Comparison of ENCODE assay signal across 24 cellular contexts in genomic region chr12:111366075-111366474, GRCh38.
"Had no signal": no experiment of that assay in that cellular context is flagged by ENCODE, and none has a peak within 500 bp of the region (broad histone marks: within the 10 kb centered on the region; RNA-seq: fewer than 3 reads in every experiment).

No MANE protein-coding gene starts in this region.

- H3K36me3 Mint-ChIP-seq: activated naive CD4-positive, alpha-beta T cell treated with anti-CD3 and anti-CD28 coated beads, Interleukin-2, amount 50 U/mL, for 72 hours had no signal

- ATAC-seq: activated CD8-positive, alpha-beta T cell treated with anti-CD3 and anti-CD28 coated beads, Interleukin-2, amount 10 ng/mL, durations not matched to agents 7 days and 5 days; activated naive CD4-positive, alpha-beta T cell treated with anti-CD3 and anti-CD28 coated beads, Interleukin-2, amount 50 U/mL, for 72 hours; activated naive CD8-positive, alpha-beta T cell treated with anti-CD3 and anti-CD28 coated beads, Interleukin-2, amount 50 U/mL, for 24 hours had no signal

- H3K27ac Mint-ChIP-seq: activated CD8-positive, alpha-beta T cell treated with anti-CD3 and anti-CD28 coated beads, Interleukin-2, amount 10 ng/mL, durations not matched to agents 7 days and 5 days; activated naive CD8-positive, alpha-beta T cell treated with anti-CD3 and anti-CD28 coated beads, Interleukin-2, amount 50 U/mL, for 24 hours; T-helper 1 cell treated with Interleukin-12 subunit alpha and Interleukin-12 subunit beta and Interleukin-4 antibody, amounts not matched to agents 30 μg/mL and 1 μg/mL, for 36 hours had no signal

- H3K9me3 Mint-ChIP-seq: activated naive CD4-positive, alpha-beta T cell treated with anti-CD3 and anti-CD28 coated beads, Interleukin-2, amount 50 U/mL, for 72 hours; activated naive CD8-positive, alpha-beta T cell treated with anti-CD3 and anti-CD28 coated beads, Interleukin-2, amount 50 U/mL, for 24 hours; brain; T-helper 1 cell treated with Interleukin-12 subunit alpha and Interleukin-12 subunit beta and Interleukin-4 antibody, amounts not matched to agents 30 μg/mL and 1 μg/mL, for 36 hours had no signal

- DNase-seq: activated CD4-positive, alpha-beta T cell treated with anti-CD3 and anti-CD28 coated beads for 48 hours; activated CD4-positive, alpha-beta T cell treated with anti-CD3 and anti-CD28 coated beads, Interleukin-2, amount 50 U/mL, for 4 hours; activated CD4-positive, CD25-positive, alpha-beta regulatory T cell treated with anti-CD3 and anti-CD28 coated beads, Interleukin-2, amount 50 U/mL, for 72 hours; activated CD8-positive, alpha-beta memory T cell treated with anti-CD3 and anti-CD28 coated beads, Interleukin-2, amount 50 U/mL, for 48 hours; activated CD8-positive, alpha-beta T cell treated with anti-CD3 and anti-CD28 coated beads, Interleukin-2, amount 10 ng/mL, durations not matched to agents 7 days and 5 days; activated naive CD8-positive, alpha-beta T cell treated with anti-CD3 and anti-CD28 coated beads, Interleukin-2, amount 50 U/mL, for 24 hours; activated T-cell treated with anti-CD3 and anti-CD28 coated beads, Interleukin-2, amount 50 U/mL, for 1 hour; amniotic stem cell; Karpas-422; MM.1S; NCI-H1105; NCI-H1436 treated with DMSO at 0.1 percent for 48 hours; NCI-H187; NCI-H2081; NCI-H510A treated with DMSO at 0.1 percent for 48 hours; NCI-H69; Peyer's patch; Right ventricle myocardium superior had no signal

- H3K9me3 ChIP-seq: ascending aorta, Peyer's patch, SJSA1 had no signal

- H3K27me3 ChIP-seq: ascending aorta, Peyer's patch, SJSA1 had no signal

- H3K4me3 Mint-ChIP-seq: activated CD8-positive, alpha-beta T cell treated with anti-CD3 and anti-CD28 coated beads, Interleukin-2, amount 10 ng/mL, durations not matched to agents 7 days and 5 days; activated naive CD8-positive, alpha-beta T cell treated with anti-CD3 and anti-CD28 coated beads, Interleukin-2, amount 50 U/mL, for 24 hours; T-helper 1 cell treated with Interleukin-12 subunit alpha and Interleukin-12 subunit beta and Interleukin-4 antibody, amounts not matched to agents 30 μg/mL and 1 μg/mL, for 36 hours had no signal

- H3K4me3 ChIP-seq: Peyer's patch, SJSA1 had no signal

- H3K27ac ChIP-seq: ascending aorta, Peyer's patch, RWPE1, SJSA1 had no signal
